10 cellular contexts compared by ENCODE assay signal in the genomic region with DNA sequence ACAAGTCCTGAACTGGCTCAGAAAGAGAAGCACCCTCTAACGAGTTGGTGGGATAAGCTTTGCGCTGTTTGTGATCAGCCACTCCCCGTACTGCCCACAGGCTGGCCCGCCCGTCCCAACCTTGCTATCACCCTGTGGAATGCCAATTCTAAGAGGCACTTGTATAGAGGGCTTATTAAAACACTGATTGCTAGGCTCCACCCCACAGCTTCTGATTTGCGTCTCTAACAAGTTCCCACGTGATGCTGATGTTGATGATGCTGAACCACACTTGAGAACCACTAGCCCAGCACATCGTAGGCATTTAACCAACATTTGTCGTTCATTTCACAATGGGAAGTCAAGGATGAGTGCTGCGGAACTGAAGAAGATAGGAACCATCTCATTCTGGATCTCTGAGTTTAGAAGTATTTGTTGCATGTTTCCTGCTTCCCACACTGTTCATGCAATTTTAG. TPM values are rescaled to one million over a fixed set of nuclear protein-coding genes. Genes with fewer than 3 reads are reported as not detected.
DNase-seq lines count a peak whose midpoint lies in the region; ATAC-seq, FAIRE-seq and TF ChIP-seq lines count a peak whose summit lies in the region.
"Had no signal": no experiment of that assay in that cellular context is flagged by ENCODE, and none has a peak within 500 bp of the region (broad histone marks: within the 10 kb centered on the region; RNA-seq: fewer than 3 reads in every experiment).

No MANE protein-coding gene starts in this region.

- H2AFZ ChIP-seq in endothelial cell of umbilical vein (ENCODE audit: low read depth, low read length) (peak overlapping the region; percentile 70), neuronal stem cell (ENCODE audit: low read length) (peak overlapping the region; percentile 60)

- WGBS in neuronal stem cell (ENCODE audit: extremely low coverage in 2 of 2, insufficient read length in 2 of 2, insufficient replicate concordance in 1 of 2), 2 donors, result no CpG with 5 or more reads among the region's 10 CpGs

- H3K23ac ChIP-seq in neuronal stem cell (ENCODE audit: low read depth, low read length, poor library complexity), result no peak overlapping the region

- no peak for TF ChIP-seq CTCF in endothelial cell of umbilical vein (IDR thresholded peaks at IDR 0.05; ENCODE audit: extremely low read depth in 1 of 2, insufficient read depth in 1 of 2, low read depth in 1 of 2, low read length in 2 of 2)

- H3K4me2 ChIP-seq in endothelial cell of umbilical vein (ENCODE audit: insufficient read depth, low read length) (no peak overlapping the region), neuronal stem cell (ENCODE audit: insufficient read depth, low read length, poor library complexity, severe bottlenecking) (no peak overlapping the region)

- no peak overlapping the region for H4K8ac ChIP-seq in neuronal stem cell (ENCODE audit: low read depth, low read length)

- POLR2A ChIA-PET in activated CD4-positive, alpha-beta T cell treated with anti-CD3 and anti-CD28 coated beads for 36 hours (lab: Charles Lee), result no interaction called here
- POLR2A ChIA-PET in endothelial cell of umbilical vein (lab: Charles Lee), result no interaction called here

- H2BK15ac ChIP-seq in neuronal stem cell (ENCODE audit: low read length), result no peak overlapping the region

- no peak overlapping the region for H2AK5ac ChIP-seq in neuronal stem cell (ENCODE audit: low read depth, low read length)

- H3K18ac ChIP-seq in neuronal stem cell (ENCODE audit: low read length), result no peak overlapping the region

- H4K91ac ChIP-seq in neuronal stem cell (ENCODE audit: low read depth, low read length, poor library complexity), result no peak overlapping the region

- H3K36me3 ChIP-seq in endothelial cell of umbilical vein (ENCODE audit: control insufficient read depth in 2 of 2, extremely low read depth in 1 of 2, insufficient read depth in 2 of 2, low read length in 2 of 2) (no peaks in the 10 kb centered on the region), neuronal stem cell (replicated peaks in 1 of 2; ENCODE audit: control insufficient read depth in 2 of 2, insufficient read depth in 2 of 2, low read length in 2 of 2) (no peaks in the 10 kb centered on the region)

- CTCF ChIA-PET in activated CD4-positive, alpha-beta T cell treated with anti-CD3 and anti-CD28 coated beads for 36 hours (lab: Charles Lee), result interaction anchor here (0.6 to 1.5 kb wide), 4 partner anchors 11 to 182 kb away, joined by 3 to 4 read pairs (median 4); no protein-coding TSS in a partner anchor
- CTCF ChIA-PET in endothelial cell of umbilical vein (lab: Charles Lee), result interaction anchor here (1.0 to 2.7 kb wide), 7 partner anchors 10 to 97 kb away, joined by 3 to 10 read pairs (median 5); partner anchors contain the start of gene GSAP

- H3K27me3 Mint-ChIP-seq in activated CD4-positive, alpha-beta T cell treated with anti-CD3 and anti-CD28 coated beads for 36 hours, result peaks cover 2% of the 10 kb centered on the region

- no peaks in the 10 kb centered on the region for H3K9me1 ChIP-seq in endothelial cell of umbilical vein (replicated peaks; ENCODE audit: control insufficient read depth, extremely low read depth, insufficient read depth, low read length)

- no peak overlapping the region for H2BK120ac ChIP-seq in neuronal stem cell (ENCODE audit: low read depth, low read length)

- dilution Hi-C loops in endothelial cell of umbilical vein (cut with MboI; ENCODE audit: extremely low pct_ligation_motif_present, low sequenced_read_pairs), result no loop called here

- BruUV-seq in endothelial cell of umbilical vein (replicated peaks; lab: Mats Ljungman, UMichigan), result no TSS peak

- no peak overlapping the region for H3K4ac ChIP-seq in neuronal stem cell (ENCODE audit: low read length)

- DNase-seq in activated CD4-positive, alpha-beta T cell treated with anti-CD3 and anti-CD28 coated beads for 36 hours, result no peak
- no peak for DNase-seq in activated CD4-positive, alpha-beta T cell treated with anti-CD3 and anti-CD28 coated beads, Interleukin-2, amount 50 U/mL, for 48 hours
- DNase-seq in NCI-H510A (lab: John Stamatoyannopoulos, UW) (peak; percentile 18), endothelial cell of umbilical vein (ENCODE audit: low read depth, low spot score) (no peak), neuronal stem cell (ENCODE audit: low spot score) (no peak), OCI-M2 (lab: John Stamatoyannopoulos, UW; ENCODE audit: unreplicated experiment) (no peak)
- DNase-seq: anterior cingulate cortex, NCI-H526 treated with DMSO at 0.1 percent for 48 hours had no signal

- peak overlapping the region; percentile 64 for H3K27ac Mint-ChIP-seq in activated CD4-positive, alpha-beta T cell treated with anti-CD3 and anti-CD28 coated beads for 36 hours

- no peak overlapping the region for H3K9ac ChIP-seq in endothelial cell of umbilical vein (replicated peaks; ENCODE audit: extremely low read depth, insufficient read depth, low read length)
- H3K9ac ChIP-seq in neuronal stem cell (ENCODE audit: low read depth, low read length, poor library complexity), result no peak overlapping the region

- H3K4me1 ChIP-seq in endothelial cell of umbilical vein (ENCODE audit: control insufficient read depth, extremely low read depth, insufficient read depth, low read length) (peaks cover 21% of the 10 kb centered on the region), neuronal stem cell (ENCODE audit: control insufficient read depth in 2 of 2, insufficient read depth in 1 of 2, low read depth in 1 of 2, low read length in 2 of 2) (peaks cover 24 to 37% of the 10 kb centered on the region in 2 donors)

- ATAC-seq in activated CD4-positive, alpha-beta T cell treated with anti-CD3 and anti-CD28 coated beads for 36 hours, result no peak
- ATAC-seq in HG02884 (IDR thresholded peaks at IDR 0.05; ENCODE audit: unreplicated experiment) (no peak), HG03159 (IDR thresholded peaks at IDR 0.05; ENCODE audit: unreplicated experiment) (no peak)

- no peaks in the 10 kb centered on the region for H3K79me1 ChIP-seq in neuronal stem cell (ENCODE audit: low read depth, low read length)

- intact Hi-C loops in activated CD4-positive, alpha-beta T cell treated with anti-CD3 and anti-CD28 coated beads for 36 hours (cut with DNase I, micrococcal nuclease), result loop anchor here in 1 of 2 experiments (1.0 kb wide), 1 partner anchor 10 kb away; no protein-coding TSS in a partner anchor
- intact Hi-C loops in endothelial cell of umbilical vein (cut with micrococcal nuclease), result loop anchor here (5.0 kb wide), 1 partner anchor 108 kb away; the partner anchor contains the start of gene PTPN12

- H3K27ac ChIP-seq in endothelial cell of umbilical vein (ENCODE audit: insufficient read depth, low read depth, low read length) (peak overlapping the region; percentile 53), neuronal stem cell (replicated peaks; ENCODE audit: low read length) (peak overlapping the region; percentile 65)

- no peak for TF ChIP-seq POLR2A in endothelial cell of umbilical vein (IDR thresholded peaks at IDR 0.05; ENCODE audit: low read depth, low read length)

- H3K4me3 Mint-ChIP-seq in activated CD4-positive, alpha-beta T cell treated with anti-CD3 and anti-CD28 coated beads for 36 hours, result no peak overlapping the region

- H3K27me3 ChIP-seq in endothelial cell of umbilical vein (ENCODE audit: control insufficient read depth in 2 of 2, insufficient read depth in 2 of 2, low read length in 2 of 2), result no peaks in the 10 kb centered on the region
- no peaks in the 10 kb centered on the region for H3K27me3 ChIP-seq in neuronal stem cell (ENCODE audit: control insufficient read depth in 3 of 3, insufficient read depth in 3 of 3, low read depth in 1 of 3, low read length in 3 of 3)

- no peaks in the 10 kb centered on the region for H4K20me1 ChIP-seq in endothelial cell of umbilical vein (replicated peaks; ENCODE audit: control insufficient read depth, extremely low read depth, insufficient read depth, low read length)

- no peaks in the 10 kb centered on the region for H3K9me3 Mint-ChIP-seq in activated CD4-positive, alpha-beta T cell treated with anti-CD3 and anti-CD28 coated beads for 36 hours (ENCODE audit: low read depth)

- H3K4me3 ChIP-seq in endothelial cell of umbilical vein (replicated peaks in 1 of 3; ENCODE audit: insufficient read depth in 1 of 3, low read depth in 1 of 3, low read length in 3 of 3) (no peak overlapping the region), neuronal stem cell (ENCODE audit: low read length in 2 of 2) (no peak overlapping the region)

- H3K79me2 ChIP-seq in endothelial cell of umbilical vein (ENCODE audit: control insufficient read depth, insufficient read depth, low read length), result no peaks in the 10 kb centered on the region

- H2BK5ac ChIP-seq in neuronal stem cell (ENCODE audit: low read length), result no peak overlapping the region

- no peaks in the 10 kb centered on the region for H3K9me3 ChIP-seq in endothelial cell of umbilical vein (replicated peaks; ENCODE audit: control insufficient read depth, insufficient read depth, low read length)
- H3K9me3 ChIP-seq in neuronal stem cell (replicated peaks in 1 of 2; ENCODE audit: control insufficient read depth in 2 of 2, insufficient read depth in 1 of 2, low read depth in 1 of 2, low read length in 2 of 2), result no peaks in the 10 kb centered on the region

- peaks cover 27% of the 10 kb centered on the region for H3K4me1 Mint-ChIP-seq in activated CD4-positive, alpha-beta T cell treated with anti-CD3 and anti-CD28 coated beads for 36 hours

- no peak for FAIRE-seq in endothelial cell of umbilical vein (lab: Jason Lieb, UNC)

- no peak overlapping the region for H2BK12ac ChIP-seq in neuronal stem cell (ENCODE audit: low read length)

- H3K36me3 Mint-ChIP-seq in activated CD4-positive, alpha-beta T cell treated with anti-CD3 and anti-CD28 coated beads for 36 hours (ENCODE audit: low read depth), result no peaks in the 10 kb centered on the region

- no peak overlapping the region for H3K14ac ChIP-seq in neuronal stem cell (ENCODE audit: low read length)

TF ChIP-seq in endothelial cell of umbilical vein, 7 proteins besides CTCF, POLR2A, EP300 and RAD21 (continues in another document):
- TF ChIP-seq MAX (IDR thresholded peaks at IDR 0.05; ENCODE audit: insufficient read depth, insufficient read length), result no peak

RNA-seq across cellular contexts. Expression of gene GSAP, which starts 12.7 kb away (rescaled TPM):
- 1 to 10 TPM; 1.1 to 1.4 TPM for total RNA-seq in activated CD4-positive, alpha-beta T cell treated with anti-CD3 and anti-CD28 coated beads for 36 hours
- total RNA-seq in endothelial cell of umbilical vein, result 2.4 and 5.8 TPM in 2 replicates
- polyA plus RNA-seq in endothelial cell of umbilical vein, result 2.0 and 2.3 TPM in 2 replicates
- polyA plus RNA-seq in endothelial cell of umbilical vein (2011; cell fraction: cytosol; rRNA removed), result 1.3 and 1.6 TPM in 2 replicates
- polyA plus RNA-seq in endothelial cell of umbilical vein (2011; cell fraction: nucleus; rRNA removed), result 13.0 and 15.6 TPM in 2 replicates
- 1.6 and 2.5 TPM in 2 replicates for polyA plus RNA-seq in endothelial cell of umbilical vein (2012)
- 8.7 and 10.4 TPM in 2 replicates for polyA minus RNA-seq in endothelial cell of umbilical vein
- polyA minus RNA-seq in endothelial cell of umbilical vein (2011; cell fraction: cytosol; rRNA and poly(A)+ RNA removed), result not detected
- polyA minus RNA-seq in endothelial cell of umbilical vein (2011; cell fraction: nucleus; rRNA and poly(A)+ RNA removed), result 7.7 and 10.3 TPM in 2 replicates
- polyA plus RNA-seq in neuronal stem cell (2013, experiment 1 of 2), result 2.0 TPM
- polyA plus RNA-seq in neuronal stem cell (2013, experiment 2 of 2), result 2.0 TPM
